In the genomic region with DNA sequence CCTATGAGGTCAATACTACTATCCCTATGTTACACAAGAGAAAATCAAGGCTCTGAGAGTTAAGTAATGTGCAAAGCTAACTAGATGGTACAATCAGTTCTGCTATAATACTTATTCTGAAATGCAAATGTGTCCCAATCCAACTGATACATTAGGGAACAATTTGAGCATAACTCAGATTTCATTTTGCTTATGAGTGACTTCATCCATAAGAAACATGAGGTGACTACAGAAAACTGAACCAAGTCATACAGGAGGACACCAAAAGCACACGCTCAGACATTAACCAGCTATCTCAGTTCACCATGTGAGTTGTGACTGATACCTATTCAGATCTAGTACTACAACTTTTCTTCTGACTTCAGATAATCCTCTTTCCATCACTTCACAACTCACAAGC, we compare ENCODE assay signal across 1 cellular context.
TF ChIP-seq lines count a peak whose summit lies in the region.

No MANE protein-coding gene starts in this region.

TF ChIP-seq in SK-N-SH treated with all-trans-retinoic acid at 6 μM for 48 hours, 23 proteins besides CTCF, POLR2A, EP300 and RAD21 (continued from another document):
- TF ChIP-seq, protein P1, sequence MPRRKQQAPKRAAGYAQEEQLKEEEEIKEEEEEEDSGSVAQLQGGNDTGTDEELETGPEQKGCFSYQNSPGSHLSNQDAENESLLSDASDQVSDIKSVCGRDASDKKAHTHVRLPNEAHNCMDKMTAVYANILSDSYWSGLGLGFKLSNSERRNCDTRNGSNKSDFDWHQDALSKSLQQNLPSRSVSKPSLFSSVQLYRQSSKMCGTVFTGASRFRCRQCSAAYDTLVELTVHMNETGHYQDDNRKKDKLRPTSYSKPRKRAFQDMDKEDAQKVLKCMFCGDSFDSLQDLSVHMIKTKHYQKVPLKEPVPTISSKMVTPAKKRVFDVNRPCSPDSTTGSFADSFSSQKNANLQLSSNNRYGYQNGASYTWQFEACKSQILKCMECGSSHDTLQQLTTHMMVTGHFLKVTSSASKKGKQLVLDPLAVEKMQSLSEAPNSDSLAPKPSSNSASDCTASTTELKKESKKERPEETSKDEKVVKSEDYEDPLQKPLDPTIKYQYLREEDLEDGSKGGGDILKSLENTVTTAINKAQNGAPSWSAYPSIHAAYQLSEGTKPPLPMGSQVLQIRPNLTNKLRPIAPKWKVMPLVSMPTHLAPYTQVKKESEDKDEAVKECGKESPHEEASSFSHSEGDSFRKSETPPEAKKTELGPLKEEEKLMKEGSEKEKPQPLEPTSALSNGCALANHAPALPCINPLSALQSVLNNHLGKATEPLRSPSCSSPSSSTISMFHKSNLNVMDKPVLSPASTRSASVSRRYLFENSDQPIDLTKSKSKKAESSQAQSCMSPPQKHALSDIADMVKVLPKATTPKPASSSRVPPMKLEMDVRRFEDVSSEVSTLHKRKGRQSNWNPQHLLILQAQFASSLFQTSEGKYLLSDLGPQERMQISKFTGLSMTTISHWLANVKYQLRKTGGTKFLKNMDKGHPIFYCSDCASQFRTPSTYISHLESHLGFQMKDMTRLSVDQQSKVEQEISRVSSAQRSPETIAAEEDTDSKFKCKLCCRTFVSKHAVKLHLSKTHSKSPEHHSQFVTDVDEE (CRISPR knock-in tag; IDR thresholded peaks at IDR 0.05) = no peak
- TF ChIP-seq ZFP30 (CRISPR knock-in tag; IDR thresholded peaks at IDR 0.05) (no peak), ZFP3 (CRISPR knock-in tag; IDR thresholded peaks at IDR 0.05) (no peak), CSDC2 (CRISPR knock-in tag; IDR thresholded peaks at IDR 0.05) (no peak), TCF4 (CRISPR knock-in tag; IDR thresholded peaks at IDR 0.05; ENCODE audit: borderline replicate concordance) (no peak), RARB (CRISPR knock-in tag; IDR thresholded peaks at IDR 0.05) (no peak), ESRRG (CRISPR knock-in tag; IDR thresholded peaks at IDR 0.05) (no peak), GLIS3 (CRISPR knock-in tag; IDR thresholded peaks at IDR 0.05) (no peak), PPARA (CRISPR knock-in tag; IDR thresholded peaks at IDR 0.05; ENCODE audit: borderline replicate concordance) (no peak), ZC3H10 (CRISPR knock-in tag; IDR thresholded peaks at IDR 0.05) (no peak)
- TF ChIP-seq, protein P2, sequence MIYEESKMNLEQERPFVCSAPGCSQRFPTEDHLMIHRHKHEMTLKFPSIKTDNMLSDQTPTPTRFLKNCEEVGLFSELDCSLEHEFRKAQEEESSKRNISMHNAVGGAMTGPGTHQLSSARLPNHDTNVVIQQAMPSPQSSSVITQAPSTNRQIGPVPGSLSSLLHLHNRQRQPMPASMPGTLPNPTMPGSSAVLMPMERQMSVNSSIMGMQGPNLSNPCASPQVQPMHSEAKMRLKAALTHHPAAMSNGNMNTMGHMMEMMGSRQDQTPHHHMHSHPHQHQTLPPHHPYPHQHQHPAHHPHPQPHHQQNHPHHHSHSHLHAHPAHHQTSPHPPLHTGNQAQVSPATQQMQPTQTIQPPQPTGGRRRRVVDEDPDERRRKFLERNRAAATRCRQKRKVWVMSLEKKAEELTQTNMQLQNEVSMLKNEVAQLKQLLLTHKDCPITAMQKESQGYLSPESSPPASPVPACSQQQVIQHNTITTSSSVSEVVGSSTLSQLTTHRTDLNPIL (CRISPR knock-in tag; IDR thresholded peaks at IDR 0.05; ENCODE audit: low read depth) = no peak
- TF ChIP-seq, protein P3, sequence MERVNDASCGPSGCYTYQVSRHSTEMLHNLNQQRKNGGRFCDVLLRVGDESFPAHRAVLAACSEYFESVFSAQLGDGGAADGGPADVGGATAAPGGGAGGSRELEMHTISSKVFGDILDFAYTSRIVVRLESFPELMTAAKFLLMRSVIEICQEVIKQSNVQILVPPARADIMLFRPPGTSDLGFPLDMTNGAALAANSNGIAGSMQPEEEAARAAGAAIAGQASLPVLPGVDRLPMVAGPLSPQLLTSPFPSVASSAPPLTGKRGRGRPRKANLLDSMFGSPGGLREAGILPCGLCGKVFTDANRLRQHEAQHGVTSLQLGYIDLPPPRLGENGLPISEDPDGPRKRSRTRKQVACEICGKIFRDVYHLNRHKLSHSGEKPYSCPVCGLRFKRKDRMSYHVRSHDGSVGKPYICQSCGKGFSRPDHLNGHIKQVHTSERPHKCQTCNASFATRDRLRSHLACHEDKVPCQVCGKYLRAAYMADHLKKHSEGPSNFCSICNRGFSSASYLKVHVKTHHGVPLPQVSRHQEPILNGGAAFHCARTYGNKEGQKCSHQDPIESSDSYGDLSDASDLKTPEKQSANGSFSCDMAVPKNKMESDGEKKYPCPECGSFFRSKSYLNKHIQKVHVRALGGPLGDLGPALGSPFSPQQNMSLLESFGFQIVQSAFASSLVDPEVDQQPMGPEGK (CRISPR knock-in tag; IDR thresholded peaks at IDR 0.05; ENCODE audit: borderline replicate concordance) = no peak
- TF ChIP-seq, protein P4, sequence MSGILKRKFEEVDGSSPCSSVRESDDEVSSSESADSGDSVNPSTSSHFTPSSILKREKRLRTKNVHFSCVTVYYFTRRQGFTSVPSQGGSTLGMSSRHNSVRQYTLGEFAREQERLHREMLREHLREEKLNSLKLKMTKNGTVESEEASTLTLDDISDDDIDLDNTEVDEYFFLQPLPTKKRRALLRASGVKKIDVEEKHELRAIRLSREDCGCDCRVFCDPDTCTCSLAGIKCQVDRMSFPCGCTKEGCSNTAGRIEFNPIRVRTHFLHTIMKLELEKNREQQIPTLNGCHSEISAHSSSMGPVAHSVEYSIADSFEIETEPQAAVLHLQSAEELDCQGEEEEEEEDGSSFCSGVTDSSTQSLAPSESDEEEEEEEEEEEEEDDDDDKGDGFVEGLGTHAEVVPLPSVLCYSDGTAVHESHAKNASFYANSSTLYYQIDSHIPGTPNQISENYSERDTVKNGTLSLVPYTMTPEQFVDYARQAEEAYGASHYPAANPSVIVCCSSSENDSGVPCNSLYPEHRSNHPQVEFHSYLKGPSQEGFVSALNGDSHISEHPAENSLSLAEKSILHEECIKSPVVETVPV (CRISPR knock-in tag; IDR thresholded peaks at IDR 0.05) = no peak
